Comparison of ENCODE assay signal across 8 cellular contexts in genomic region chr17:17693253-17693954, GRCh38. TPM values are rescaled to one million over a fixed set of nuclear protein-coding genes. Genes with fewer than 3 reads are reported as not detected.
A peak's percentile ranks its signal among the peaks of the same experiment; 100 is the strongest.
DNase-seq lines count a peak whose midpoint lies in the region; ATAC-seq and TF ChIP-seq lines count a peak whose summit lies in the region.

No MANE protein-coding gene starts in this region.

- H3K4me1 Mint-ChIP-seq in activated B cell treated with CpG ODN at 0.5 μM for 24 hours: peaks cover 54% of the 10 kb centered on the region

- peaks cover 82% of the 10 kb centered on the region for H3K4me1 ChIP-seq in parathyroid adenoma

- CTCF ChIA-PET in activated B cell treated with CpG ODN at 0.5 μM for 24 hours (lab: Charles Lee): interaction anchor here (1.8 kb wide), 1 partner anchor 11 kb away, joined by 6 read pairs; no protein-coding TSS in a partner anchor

- no peaks in the 10 kb centered on the region for H3K27me3 ChIP-seq in parathyroid adenoma (ENCODE audit: control insufficient read depth, insufficient read depth, low read length)

- peaks cover 65% of the 10 kb centered on the region for H3K79me2 ChIP-seq in parathyroid adenoma

- peak overlapping the region; percentile 56 for H3K9ac ChIP-seq in parathyroid adenoma

- H3K9me3 Mint-ChIP-seq in activated B cell treated with CpG ODN at 0.5 μM for 24 hours: no peaks in the 10 kb centered on the region

- H3K36me3 ChIP-seq in parathyroid adenoma (ENCODE audit: control insufficient read depth, insufficient read depth, low read length): no peaks in the 10 kb centered on the region

- no peaks in the 10 kb centered on the region for H3K27me3 Mint-ChIP-seq in activated B cell treated with CpG ODN at 0.5 μM for 24 hours

- no peaks in the 10 kb centered on the region for H3K9me3 ChIP-seq in parathyroid adenoma (ENCODE audit: control insufficient read depth, low read length)

- peak overlapping the region; percentile 34 for H3K4me3 ChIP-seq in parathyroid adenoma (ENCODE audit: low read depth, low read length)

- H3K4me3 Mint-ChIP-seq in activated B cell treated with CpG ODN at 0.5 μM for 24 hours: peak overlapping the region; percentile 81

- H3K4me2 ChIP-seq in parathyroid adenoma (ENCODE audit: low read length): peak overlapping the region; percentile 68

- peak overlapping the region; percentile 79 for H2AFZ ChIP-seq in parathyroid adenoma

- TF ChIP-seq CTCF in activated B cell treated with CpG ODN at 0.5 μM for 24 hours (IDR thresholded peaks at IDR 0.05) (no peak), parathyroid adenoma (IDR thresholded peaks at IDR 0.05) (no peak)

- intact Hi-C loops in activated B cell treated with CpG ODN at 0.5 μM for 24 hours (cut with micrococcal nuclease) (no loop called here), Right ventricle myocardium superior (cut with DNase I) (no loop called here)

- POLR2A ChIA-PET in activated B cell treated with CpG ODN at 0.5 μM for 24 hours (lab: Charles Lee): interaction anchor here (0.5 to 7.3 kb wide), 7 partner anchors 11 to 489 kb away, joined by 3 to 84 read pairs (median 6); partner anchors contain the start of gene SREBF1

- no peak for ATAC-seq in activated B cell treated with CpG ODN at 0.5 μM for 24 hours (ENCODE audit: low read depth)
- peak; percentile 41 for ATAC-seq in Right ventricle myocardium superior (ENCODE audit: poor library complexity)
- no peak for ATAC-seq in HG02571 (IDR thresholded peaks at IDR 0.05; ENCODE audit: unreplicated experiment)

- DNase-seq in Daoy (ENCODE audit: low read depth): peak; percentile 74
- peak; percentile 69 for DNase-seq in NCI-H1436 (lab: John Stamatoyannopoulos, UW)
- DNase-seq in activated B cell treated with CpG ODN at 0.5 μM for 24 hours: no peak
- peak; percentile 82 for DNase-seq in Right ventricle myocardium superior
- no peak for DNase-seq in T-helper 9 cell
- no peak for DNase-seq in effector CD4-positive, alpha-beta T cell

- peak overlapping the region; percentile 100 for H3K27ac ChIP-seq in parathyroid adenoma

- H3K27ac Mint-ChIP-seq in activated B cell treated with CpG ODN at 0.5 μM for 24 hours: peak overlapping the region; percentile 96

- no peaks in the 10 kb centered on the region for H3K36me3 Mint-ChIP-seq in activated B cell treated with CpG ODN at 0.5 μM for 24 hours (ENCODE audit: low read depth)

RNA-seq across cellular contexts. Expression of gene RAI1, which starts 12.1 kb away (rescaled TPM):
- 5.2 and 5.9 TPM in 2 replicates for total RNA-seq in Daoy (2014; rRNA removed; shearing (Covaris generic))
- 26.7 and 31.2 TPM in 2 replicates for total RNA-seq in activated B cell treated with CpG ODN at 0.5 μM for 24 hours
- 28.3 TPM for total RNA-seq in Right ventricle myocardium superior

Comparison
In these comparisons a context has a peak if more than half of its experiments do, and no peak if none do; other contexts are left out.
1. DNase-seq: peak in Daoy (single experiment), NCI-H1436 (single experiment) and Right ventricle myocardium superior (single experiment); none in activated B cell treated with CpG ODN at 0.5 μM for 24 hours (single experiment), T-helper 9 cell (single experiment) and effector CD4-positive, alpha-beta T cell (single experiment).